Comparison of ENCODE assay signal across 1 cellular context in genomic region chr9:101403886-101404285, GRCh38.
TF ChIP-seq lines count a peak whose summit lies in the region.

No MANE protein-coding gene starts in this region.

TF ChIP-seq in WTC11, 78 proteins besides CTCF, POLR2A, EP300 and RAD21 (continued from another document):
- TF ChIP-seq IRF2 (CRISPR knock-in tag; IDR thresholded peaks at IDR 0.05; ENCODE audit: borderline replicate concordance, low read depth): no peak
